Comparison of ENCODE assay signal across 20 cellular contexts in the genomic region with DNA sequence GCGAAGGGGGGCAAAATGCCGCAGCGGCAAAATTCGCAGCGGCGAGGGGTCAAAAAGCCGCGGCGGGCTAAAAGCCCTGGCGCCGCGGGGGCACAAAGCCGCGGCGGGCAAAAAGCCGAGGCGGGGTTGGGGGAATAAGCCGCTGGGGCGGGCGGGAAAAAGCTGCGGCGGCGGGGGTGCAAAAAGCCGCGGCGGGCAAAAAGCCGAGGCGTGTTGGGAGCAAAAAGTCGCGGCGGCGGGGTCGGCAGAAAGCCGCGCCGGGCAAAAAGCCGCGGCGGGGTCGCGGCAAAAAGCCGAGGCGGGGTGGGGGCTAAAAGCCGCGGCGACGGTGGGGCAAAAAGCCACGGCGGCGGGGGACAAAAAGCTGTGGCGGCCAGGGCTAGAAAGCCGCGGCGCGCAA.
DNase-seq lines count a peak whose midpoint lies in the region; ATAC-seq, FAIRE-seq and TF ChIP-seq lines count a peak whose summit lies in the region.
"Had no signal": no experiment of that assay in that cellular context is flagged by ENCODE, and none has a peak within 500 bp of the region (broad histone marks: within the 10 kb centered on the region; RNA-seq: fewer than 3 reads in every experiment).

No MANE protein-coding gene starts in this region.

- H3K36me3 Mint-ChIP-seq in activated T-cell treated with anti-CD3 and anti-CD28 coated beads, Interleukin-2, amount 50 U/mL, for 72 hours (ENCODE audit: insufficient read depth in 2 of 2) = peaks cover 32 to 33% of the 10 kb centered on the region in 2 donors
- H3K36me3 Mint-ChIP-seq in type B pancreatic cell = no peaks in the 10 kb centered on the region

- H3K27me3 Mint-ChIP-seq in activated T-cell treated with anti-CD3 and anti-CD28 coated beads, Interleukin-2, amount 50 U/mL, for 72 hours (ENCODE audit: low read depth) = no peaks in the 10 kb centered on the region
- no peaks in the 10 kb centered on the region for H3K27me3 Mint-ChIP-seq in type B pancreatic cell
- H3K27me3 Mint-ChIP-seq: CD4-positive, alpha-beta T cell had no signal

- TF ChIP-seq CTCF in type B pancreatic cell (conservative IDR thresholded peaks at IDR 0.05) (no peak), lower leg skin (IDR thresholded peaks at IDR 0.05) (no peak)

- DNase-seq in activated T-cell treated with anti-CD3 and anti-CD28 coated beads, Interleukin-2, amount 50 U/mL, for 1 hour = peak; percentile 6
- no peak for DNase-seq in activated T-cell treated with anti-CD3 and anti-CD28 coated beads, Interleukin-2, amount 50 U/mL, for 72 hours
- peak; percentile 32 for DNase-seq in islet precursor cell
- peak; percentile 47 for DNase-seq in sciatic nerve (ENCODE audit: low spot score)
- peak; percentile 48 for DNase-seq in type B pancreatic cell (ENCODE audit: extremely low spot score, unreplicated experiment)
- no peak for DNase-seq in GM12891 (ENCODE audit: insufficient read length, low spot score)
- no peak for DNase-seq in lower leg skin (ENCODE audit: low spot score in 2 of 2)
- no peak for DNase-seq in NCI-H128 (lab: John Stamatoyannopoulos, UW; ENCODE audit: unreplicated experiment)
- DNase-seq: AML-193; Caco-2; CD4-positive, alpha-beta T cell; DMS79; GDM1; H9 had no signal

- H3K4me3 ChIP-seq in lower leg skin (ENCODE audit: low read depth, poor library complexity, severe bottlenecking) = no peak overlapping the region
- H3K4me3 ChIP-seq: A549, GM12878 had no signal

- H3K4me3 Mint-ChIP-seq in activated T-cell treated with anti-CD3 and anti-CD28 coated beads, Interleukin-2, amount 50 U/mL, for 72 hours = no peak overlapping the region
- no peak overlapping the region for H3K4me3 Mint-ChIP-seq in type B pancreatic cell
- H3K4me3 Mint-ChIP-seq: CD4-positive, alpha-beta T cell; H9 had no signal

- no peak for TF ChIP-seq POLR2A in GM12891 (IDR thresholded peaks at IDR 0.05; ENCODE audit: low read depth, low read length)
- TF ChIP-seq POLR2A in lower leg skin (IDR thresholded peaks at IDR 0.05) = no peak

- H3K4me1 Mint-ChIP-seq in activated T-cell treated with anti-CD3 and anti-CD28 coated beads, Interleukin-2, amount 50 U/mL, for 72 hours (ENCODE audit: low read depth) = no peaks in the 10 kb centered on the region
- no peaks in the 10 kb centered on the region for H3K4me1 Mint-ChIP-seq in type B pancreatic cell (ENCODE audit: unreplicated experiment)
- H3K4me1 Mint-ChIP-seq: H9 had no signal

- intact Hi-C loops in sciatic nerve (cut with DNase I) = no loop called here
- intact Hi-C loops in lower leg skin (cut with DNase I; ENCODE audit: low total_unique reads) = no loop called here

- H3K9me3 Mint-ChIP-seq in activated T-cell treated with anti-CD3 and anti-CD28 coated beads, Interleukin-2, amount 50 U/mL, for 72 hours = peaks cover 30 to 31% of the 10 kb centered on the region in 2 donors
- H3K9me3 Mint-ChIP-seq in type B pancreatic cell = peaks cover 4% of the 10 kb centered on the region

- no peak for FAIRE-seq in GM12891 (lab: Jason Lieb, UNC)
- FAIRE-seq: A549, D721Med, GM12878, GM19239, H1, HTR-8/SVneo had no signal

- no peak for ATAC-seq in activated T-cell treated with anti-CD3 and anti-CD28 coated beads, Interleukin-2, amount 50 U/mL, for 72 hours (replicated peaks in 1 of 2)
- ATAC-seq in sciatic nerve = no peak
- ATAC-seq: A549, GM12878 had no signal

- no peak overlapping the region for H3K27ac Mint-ChIP-seq in activated T-cell treated with anti-CD3 and anti-CD28 coated beads, Interleukin-2, amount 50 U/mL, for 72 hours
- H3K27ac Mint-ChIP-seq in type B pancreatic cell = no peak overlapping the region
- H3K27ac Mint-ChIP-seq: CD4-positive, alpha-beta T cell; H9 had no signal

- 50 to 56% methylated on average over 50 to 54 of the region's 55 CpGs for WGBS in lower leg skin, 2 donors

TF ChIP-seq in GM12891, 5 proteins besides CTCF, POLR2A, EP300 and RAD21:
- TF ChIP-seq TAF1 (IDR thresholded peaks at IDR 0.05; ENCODE audit: low read depth, low read length) = no peak
- no peak for TF ChIP-seq POLR2AphosphoS5 (IDR thresholded peaks at IDR 0.05; ENCODE audit: low read depth, low read length)
- no peak for TF ChIP-seq PAX5 (IDR thresholded peaks at IDR 0.05; ENCODE audit: insufficient read depth, low read length, severe bottlenecking)
- no peak for TF ChIP-seq POU2F2 (IDR thresholded peaks at IDR 0.05; ENCODE audit: low read depth, low read length)
- no peak for TF ChIP-seq SPI1 (IDR thresholded peaks at IDR 0.05; ENCODE audit: low read depth, low read length)

Comparison
In these comparisons a context has a peak if more than half of its experiments do, and no peak if none do; other contexts are left out.
1. DNase-seq: peak in activated T-cell treated with anti-CD3 and anti-CD28 coated beads, Interleukin-2, amount 50 U/mL, for 1 hour (single experiment), islet precursor cell (single experiment), sciatic nerve (single experiment) and type B pancreatic cell (single experiment); none in activated T-cell treated with anti-CD3 and anti-CD28 coated beads, Interleukin-2, amount 50 U/mL, for 72 hours (0 of 2), GM12891 (single experiment), lower leg skin (0 of 2) and NCI-H128 (single experiment).